Comparison of ENCODE assay signal across 1 cellular context in genomic region chr10:1036341-1036791, GRCh38.
TF ChIP-seq lines count a peak whose summit lies in the region.

No MANE protein-coding gene starts in this region.

TF ChIP-seq in GM12878, 131 proteins besides CTCF, POLR2A, EP300 and RAD21 (continued from another document and continues in another):
- TF ChIP-seq EED (IDR thresholded peaks at IDR 0.05; ENCODE audit: low read depth) (peak; percentile 59; the same call in 1 of the 2 replicates), STAT1 (conservative IDR thresholded peaks at IDR 0.05) (no peak), SMC3 (IDR thresholded peaks at IDR 0.05; ENCODE audit: borderline replicate concordance, low read length) (no peak), DPF2 (IDR thresholded peaks at IDR 0.05) (no peak), BCL3 (IDR thresholded peaks at IDR 0.05; ENCODE audit: borderline replicate concordance, insufficient read depth, low read depth, low read length, poor library complexity, severe bottlenecking) (peak; percentile 7), CEBPZ (IDR thresholded peaks at IDR 0.05; ENCODE audit: low read depth, low read length) (no peak), NFYA (IDR thresholded peaks at IDR 0.05; ENCODE audit: borderline replicate concordance, low read depth, low read length) (no peak), USF1 (IDR thresholded peaks at IDR 0.05; ENCODE audit: borderline replicate concordance, extremely low read length, insufficient read depth, low read depth, low read length) (peak; percentile 79), POLR2AphosphoS5 (IDR thresholded peaks at IDR 0.05; ENCODE audit: low read length) (no peak), ZNF384 (IDR thresholded peaks at IDR 0.05; ENCODE audit: borderline replicate concordance, low read depth, low read length) (no peak), E4F1 (IDR thresholded peaks at IDR 0.05; ENCODE audit: borderline replicate concordance, partially characterized antibody) (no peak), MYC (IDR thresholded peaks at IDR 0.05; ENCODE audit: insufficient read depth, insufficient read length, insufficient replicate concordance, low read length, severe bottlenecking) (no peak), SMAD1 (IDR thresholded peaks at IDR 0.05; ENCODE audit: low read depth, partially characterized antibody) (no peak), SREBF2 (IDR thresholded peaks at IDR 0.05; ENCODE audit: low read length) (no peak), SPI1 (IDR thresholded peaks at IDR 0.05; ENCODE audit: borderline replicate concordance, insufficient read depth, low read depth, low read length) (no peak), JUND (IDR thresholded peaks at IDR 0.05; ENCODE audit: low read depth, low read length) (no peak), ZNF217 (IDR thresholded peaks at IDR 0.05) (no peak), PAX5 (IDR thresholded peaks at IDR 0.05; ENCODE audit: borderline replicate concordance, low read depth, low read length) (no peak), IRF5 (IDR thresholded peaks at IDR 0.05; ENCODE audit: borderline replicate concordance) (no peak), ZNF274 (IDR thresholded peaks at IDR 0.05; ENCODE audit: insufficient read depth, insufficient read length) (no peak), ZZZ3 (IDR thresholded peaks at IDR 0.05; ENCODE audit: control insufficient read depth, insufficient read length, low read depth) (no peak), NR2F1 (conservative IDR thresholded peaks at IDR 0.05) (no peak), REST (IDR thresholded peaks at IDR 0.05; ENCODE audit: low read depth, low read length) (no peak), SREBF1 (IDR thresholded peaks at IDR 0.05; ENCODE audit: low read length) (no peak), EZH2 (IDR thresholded peaks at IDR 0.05; ENCODE audit: borderline replicate concordance, control insufficient read depth, low read depth, low read length) (no peak), NFXL1 (IDR thresholded peaks at IDR 0.05; ENCODE audit: borderline replicate concordance) (no peak), CEBPB (IDR thresholded peaks at IDR 0.05; ENCODE audit: borderline replicate concordance in 1 of 2, low read depth in 2 of 2, low read length in 2 of 2) (no peak), SP1 (IDR thresholded peaks at IDR 0.05; ENCODE audit: low read depth, low read length) (no peak), CHD2 (IDR thresholded peaks at IDR 0.05; ENCODE audit: borderline replicate concordance, low read depth, low read length) (no peak), TARDBP (IDR thresholded peaks at IDR 0.05; ENCODE audit: borderline replicate concordance) (no peak), SIN3A (IDR thresholded peaks at IDR 0.05; ENCODE audit: low read depth, low read length) (no peak), BRCA1 (IDR thresholded peaks at IDR 0.05; ENCODE audit: low read depth, low read length) (no peak), CHD1 (IDR thresholded peaks at IDR 0.05; ENCODE audit: low read depth, low read length) (no peak), IRF3 (IDR thresholded peaks at IDR 0.05) (no peak), ATF3 (IDR thresholded peaks at IDR 0.05; ENCODE audit: borderline replicate concordance, extremely low read depth, low read depth, low read length) (peak; percentile 38; the same call in 1 of the 2 replicates), HSF1 (IDR thresholded peaks at IDR 0.05; ENCODE audit: low read depth, low read length) (no peak), ATF7 (IDR thresholded peaks at IDR 0.05; ENCODE audit: low read depth) (no peak), PKNOX1 (IDR thresholded peaks at IDR 0.05) (no peak), NR2C2 (IDR thresholded peaks at IDR 0.05; ENCODE audit: borderline replicate concordance, control insufficient read depth, insufficient read length, low read depth) (no peak), MYB (IDR thresholded peaks at IDR 0.05; ENCODE audit: borderline replicate concordance, low read depth, low read length) (no peak), RAD51 (IDR thresholded peaks at IDR 0.05) (peak; percentile 65; the same call in 1 of the 2 replicates), KLF5 (IDR thresholded peaks at IDR 0.05; ENCODE audit: partially characterized antibody) (no peak), EGR1 (IDR thresholded peaks at IDR 0.05; ENCODE audit: borderline replicate concordance in 1 of 2, low read depth in 2 of 2, low read length in 2 of 2) (no peak)
